ENCODE assay signal across 14 cellular contexts in genomic region chr16:31676731-31677130, GRCh38.
DNase-seq lines count a peak whose midpoint lies in the region; ATAC-seq and TF ChIP-seq lines count a peak whose summit lies in the region.
"Had no signal": no experiment of that assay in that cellular context is flagged by ENCODE, and none has a peak within 500 bp of the region (broad histone marks: within the 10 kb centered on the region; RNA-seq: fewer than 3 reads in every experiment).

No MANE protein-coding gene starts in this region.

- peak overlapping the region; percentile 25; the same call in 1 of the 2 replicates for H3K4me2 ChIP-seq in MM.1S (ENCODE audit: low read depth, low read length)
- H3K4me2 ChIP-seq: A549 had no signal

- POLR2A ChIA-PET in activated CD4-positive, alpha-beta T cell treated with anti-CD3 and anti-CD28 coated beads, Interleukin-2, amount 10 ng/mL, durations not matched to agents 7 days and 5 days (lab: Charles Lee): no interaction called here

- H3F3A ChIP-seq in MM.1S (ENCODE audit: insufficient read depth, low read length): no peaks in the 10 kb centered on the region

- H3K4me1 Mint-ChIP-seq in activated CD4-positive, alpha-beta T cell treated with anti-CD3 and anti-CD28 coated beads, Interleukin-2, amount 10 ng/mL, durations not matched to agents 7 days and 5 days: peaks cover 19% of the 10 kb centered on the region
- peaks cover 19% of the 10 kb centered on the region for H3K4me1 Mint-ChIP-seq in stimulated activated naive CD8-positive, alpha-beta T cell treated with anti-CD3 and anti-CD28 coated beads, Interleukin-15, amount 100 ng/mL, for 72 hours
- peaks cover 15% of the 10 kb centered on the region for H3K4me1 Mint-ChIP-seq in activated T-helper 17 cell treated with anti-CD3 and anti-CD28 coated beads, Interleukin-2, amount 50 U/mL, for 72 hours
- H3K4me1 Mint-ChIP-seq in natural killer cell treated with Interleukin-12 subunit alpha and Interleukin-12 subunit beta and Interleukin-15 and Interleukin-18, amount 100 ng/mL, for 72 hours (ENCODE audit: low read depth in 2 of 2): peaks cover 10 to 11% of the 10 kb centered on the region in 2 donors

- CTCF ChIA-PET in activated CD4-positive, alpha-beta T cell treated with anti-CD3 and anti-CD28 coated beads, Interleukin-2, amount 10 ng/mL, durations not matched to agents 7 days and 5 days (lab: Charles Lee): interaction anchor here (0.8 to 0.9 kb wide), 2 partner anchors 15 to 38 kb away, joined by 3 read pairs; no protein-coding TSS in a partner anchor

- H3K4me3 Mint-ChIP-seq in activated CD4-positive, alpha-beta T cell treated with anti-CD3 and anti-CD28 coated beads, Interleukin-2, amount 10 ng/mL, durations not matched to agents 7 days and 5 days: no peak overlapping the region
- H3K4me3 Mint-ChIP-seq in stimulated activated naive CD8-positive, alpha-beta T cell treated with anti-CD3 and anti-CD28 coated beads, Interleukin-15, amount 100 ng/mL, for 72 hours: no peak overlapping the region
- no peak overlapping the region for H3K4me3 Mint-ChIP-seq in activated T-helper 17 cell treated with anti-CD3 and anti-CD28 coated beads, Interleukin-2, amount 50 U/mL, for 72 hours
- no peak overlapping the region for H3K4me3 Mint-ChIP-seq in natural killer cell treated with Interleukin-12 subunit alpha and Interleukin-12 subunit beta and Interleukin-15 and Interleukin-18, amount 100 ng/mL, for 72 hours
- H3K4me3 Mint-ChIP-seq: CD8-positive, alpha-beta memory T cell had no signal

- H3K27ac Mint-ChIP-seq in activated CD4-positive, alpha-beta T cell treated with anti-CD3 and anti-CD28 coated beads, Interleukin-2, amount 10 ng/mL, durations not matched to agents 7 days and 5 days: peak overlapping the region; percentile 78
- H3K27ac Mint-ChIP-seq in stimulated activated naive CD8-positive, alpha-beta T cell treated with anti-CD3 and anti-CD28 coated beads, Interleukin-15, amount 100 ng/mL, for 72 hours: no peak overlapping the region
- peak overlapping the region; percentile 49 for H3K27ac Mint-ChIP-seq in activated T-helper 17 cell treated with anti-CD3 and anti-CD28 coated beads, Interleukin-2, amount 50 U/mL, for 72 hours
- peak overlapping the region in 1 of 2 donors; percentile 78 for H3K27ac Mint-ChIP-seq in natural killer cell treated with Interleukin-12 subunit alpha and Interleukin-12 subunit beta and Interleukin-15 and Interleukin-18, amount 100 ng/mL, for 72 hours
- H3K27ac Mint-ChIP-seq: CD8-positive, alpha-beta memory T cell had no signal

- TF ChIP-seq CTCF in MM.1S (IDR thresholded peaks at IDR 0.05; ENCODE audit: low read length): no peak

- peaks cover 21% of the 10 kb centered on the region for H3K9me3 Mint-ChIP-seq in activated CD4-positive, alpha-beta T cell treated with anti-CD3 and anti-CD28 coated beads, Interleukin-2, amount 10 ng/mL, durations not matched to agents 7 days and 5 days
- H3K9me3 Mint-ChIP-seq in stimulated activated naive CD8-positive, alpha-beta T cell treated with anti-CD3 and anti-CD28 coated beads, Interleukin-15, amount 100 ng/mL, for 72 hours: peaks cover 12 to 29% of the 10 kb centered on the region in 2 donors
- H3K9me3 Mint-ChIP-seq in activated T-helper 17 cell treated with anti-CD3 and anti-CD28 coated beads, Interleukin-2, amount 50 U/mL, for 72 hours: peaks cover 12% of the 10 kb centered on the region
- H3K9me3 Mint-ChIP-seq in natural killer cell treated with Interleukin-12 subunit alpha and Interleukin-12 subunit beta and Interleukin-15 and Interleukin-18, amount 100 ng/mL, for 72 hours: peaks cover 4% of the 10 kb centered on the region

- no peak for DNase-seq in activated CD4-positive, alpha-beta T cell treated with anti-CD3 and anti-CD28 coated beads, Interleukin-2, amount 10 ng/mL, durations not matched to agents 7 days and 5 days
- DNase-seq in activated CD4-positive, alpha-beta T cell treated with anti-CD3 and anti-CD28 coated beads for 1 hour: no peak
- DNase-seq in stimulated activated naive CD8-positive, alpha-beta T cell treated with anti-CD3 and anti-CD28 coated beads, Interleukin-15, amount 100 ng/mL, for 72 hours: no peak
- no peak for DNase-seq in stimulated activated naive CD8-positive, alpha-beta T cell treated with anti-CD3 and anti-CD28 coated beads, Interleukin-15, Interleukin-2, amounts not matched to agents 100 U/mL and 50 U/mL, for 24 hours
- peak; percentile 28 for DNase-seq in MM.1S
- no peak for DNase-seq in natural killer cell treated with Interleukin-12 subunit alpha and Interleukin-12 subunit beta and Interleukin-15 and Interleukin-18, amount 100 ng/mL, for 72 hours (ENCODE audit: low spot score)
- DNase-seq: Caco-2; CD8-positive, alpha-beta memory T cell; DND-41 had no signal

- H3K79me2 ChIP-seq in MM.1S (ENCODE audit: low read length): no peaks in the 10 kb centered on the region

- no peaks in the 10 kb centered on the region for H4K20me1 ChIP-seq in MM.1S (ENCODE audit: insufficient read depth, low read length)

- H3K36me3 ChIP-seq in MM.1S (replicated peaks; ENCODE audit: insufficient read depth, low read length): no peaks in the 10 kb centered on the region
- H3K36me3 ChIP-seq: HAP-1 had no signal

- no peaks in the 10 kb centered on the region for H3K9me2 ChIP-seq in MM.1S (replicated peaks; ENCODE audit: insufficient read depth, low read length)

- no peak overlapping the region for H3K27ac ChIP-seq in MM.1S (ENCODE audit: low read length)
- H3K27ac ChIP-seq: A549, HL-60 had no signal

- peak overlapping the region; percentile 25; the same call in 1 of the 2 replicates for H2AFZ ChIP-seq in MM.1S (ENCODE audit: low read length)

- peak; percentile 49 for ATAC-seq in stimulated activated naive CD8-positive, alpha-beta T cell treated with anti-CD3 and anti-CD28 coated beads, Interleukin-15, amount 100 ng/mL, for 72 hours
- ATAC-seq in stimulated activated naive CD8-positive, alpha-beta T cell treated with anti-CD3 and anti-CD28 coated beads, Interleukin-15, Interleukin-2, amounts not matched to agents 100 U/mL and 50 U/mL, for 24 hours: no peak
- peak; percentile 51 for ATAC-seq in activated T-helper 17 cell treated with anti-CD3 and anti-CD28 coated beads, Interleukin-2, amount 50 U/mL, for 72 hours (replicated peaks)
- no peak for ATAC-seq in natural killer cell treated with Interleukin-12 subunit alpha and Interleukin-12 subunit beta and Interleukin-15 and Interleukin-18, amount 100 ng/mL, for 72 hours
- ATAC-seq in HG02763 (IDR thresholded peaks at IDR 0.05; ENCODE audit: unreplicated experiment): no peak
- ATAC-seq: A549 had no signal

- H3K9me3 ChIP-seq in MM.1S (replicated peaks; ENCODE audit: insufficient read depth, low read length): no peaks in the 10 kb centered on the region
- H3K9me3 ChIP-seq: A549, Caco-2, HAP-1 had no signal

- peaks cover 10% of the 10 kb centered on the region for H3K36me3 Mint-ChIP-seq in activated CD4-positive, alpha-beta T cell treated with anti-CD3 and anti-CD28 coated beads, Interleukin-2, amount 10 ng/mL, durations not matched to agents 7 days and 5 days (ENCODE audit: low read depth)
- H3K36me3 Mint-ChIP-seq in activated T-helper 17 cell treated with anti-CD3 and anti-CD28 coated beads, Interleukin-2, amount 50 U/mL, for 72 hours (ENCODE audit: low read depth): no peaks in the 10 kb centered on the region
- H3K36me3 Mint-ChIP-seq in natural killer cell treated with Interleukin-12 subunit alpha and Interleukin-12 subunit beta and Interleukin-15 and Interleukin-18, amount 100 ng/mL, for 72 hours: peaks cover 7% of the 10 kb centered on the region

- no peaks in the 10 kb centered on the region for H3K4me1 ChIP-seq in MM.1S (ENCODE audit: low read length)
- H3K4me1 ChIP-seq: A549, Caco-2, HAP-1 had no signal

- H3K4me3 ChIP-seq in MM.1S (ENCODE audit: low read length): no peak overlapping the region
- H3K4me3 ChIP-seq: A549, HAP-1 had no signal

- H3K9ac ChIP-seq in MM.1S (ENCODE audit: low read length): no peak overlapping the region

- H3K27me3 ChIP-seq in MM.1S (replicated peaks; ENCODE audit: insufficient read depth, low read length): no peaks in the 10 kb centered on the region

- H3K27me3 Mint-ChIP-seq in activated CD4-positive, alpha-beta T cell treated with anti-CD3 and anti-CD28 coated beads, Interleukin-2, amount 10 ng/mL, durations not matched to agents 7 days and 5 days: peaks cover 2% of the 10 kb centered on the region
- H3K27me3 Mint-ChIP-seq in stimulated activated naive CD8-positive, alpha-beta T cell treated with anti-CD3 and anti-CD28 coated beads, Interleukin-15, amount 100 ng/mL, for 72 hours: no peaks in the 10 kb centered on the region
- H3K27me3 Mint-ChIP-seq in activated T-helper 17 cell treated with anti-CD3 and anti-CD28 coated beads, Interleukin-2, amount 50 U/mL, for 72 hours: peaks cover 7% of the 10 kb centered on the region
- H3K27me3 Mint-ChIP-seq in natural killer cell treated with Interleukin-12 subunit alpha and Interleukin-12 subunit beta and Interleukin-15 and Interleukin-18, amount 100 ng/mL, for 72 hours: peaks cover 12 to 28% of the 10 kb centered on the region in 2 donors

Comparison
In these comparisons a context has a peak if more than half of its experiments do, and no peak if none do; other contexts are left out.
1. ATAC-seq: peak in stimulated activated naive CD8-positive, alpha-beta T cell treated with anti-CD3 and anti-CD28 coated beads, Interleukin-15, amount 100 ng/mL, for 72 hours (single experiment) and activated T-helper 17 cell treated with anti-CD3 and anti-CD28 coated beads, Interleukin-2, amount 50 U/mL, for 72 hours (single experiment); none in stimulated activated naive CD8-positive, alpha-beta T cell treated with anti-CD3 and anti-CD28 coated beads, Interleukin-15, Interleukin-2, amounts not matched to agents 100 U/mL and 50 U/mL, for 24 hours (single experiment), natural killer cell treated with Interleukin-12 subunit alpha and Interleukin-12 subunit beta and Interleukin-15 and Interleukin-18, amount 100 ng/mL, for 72 hours (0 of 2) and HG02763 (single experiment).
2. H3K27ac Mint-ChIP-seq: peak in activated CD4-positive, alpha-beta T cell treated with anti-CD3 and anti-CD28 coated beads, Interleukin-2, amount 10 ng/mL, durations not matched to agents 7 days and 5 days (single experiment) and activated T-helper 17 cell treated with anti-CD3 and anti-CD28 coated beads, Interleukin-2, amount 50 U/mL, for 72 hours (single experiment); none in stimulated activated naive CD8-positive, alpha-beta T cell treated with anti-CD3 and anti-CD28 coated beads, Interleukin-15, amount 100 ng/mL, for 72 hours (0 of 2).